Comparison of ENCODE assay signal across 14 cellular contexts in the genomic region with DNA sequence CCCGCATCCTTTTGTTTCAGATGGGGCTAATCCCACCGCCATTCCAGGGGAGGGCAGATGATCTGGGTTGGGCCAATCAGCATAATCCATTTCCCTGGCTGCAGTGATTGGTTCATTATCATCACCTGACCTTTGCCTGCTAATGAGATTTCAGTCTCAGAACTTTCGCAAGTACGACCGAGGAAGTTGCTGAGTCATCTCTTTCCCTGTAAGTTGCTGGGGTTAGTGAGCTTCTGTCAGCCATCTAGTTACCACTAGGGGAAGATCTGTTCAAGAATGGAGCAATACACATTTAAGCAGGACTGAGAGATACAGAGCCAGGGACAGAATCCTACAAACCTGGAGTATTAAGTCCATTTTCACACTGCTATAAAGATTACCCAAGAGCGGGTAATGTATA.
A peak's percentile ranks its signal among the peaks of the same experiment; 100 is the strongest.
DNase-seq lines count a peak whose midpoint lies in the region; ATAC-seq, FAIRE-seq and TF ChIP-seq lines count a peak whose summit lies in the region.
"Had no signal": no experiment of that assay in that cellular context is flagged by ENCODE, and none has a peak within 500 bp of the region (broad histone marks: within the 10 kb centered on the region; RNA-seq: fewer than 3 reads in every experiment).

No MANE protein-coding gene starts in this region.

- H4K8ac ChIP-seq in H1 (ENCODE audit: extremely low read depth, insufficient read depth, low read length): no peak overlapping the region

- H3K36me3 Mint-ChIP-seq in activated naive CD8-positive, alpha-beta T cell treated with anti-CD3 and anti-CD28 coated beads, Interleukin-2, amount 50 U/mL, for 24 hours (ENCODE audit: low read depth): no peaks in the 10 kb centered on the region
- no peaks in the 10 kb centered on the region for H3K36me3 Mint-ChIP-seq in activated naive CD8-positive, alpha-beta T cell treated with anti-CD3 and anti-CD28 coated beads for 36 hours

- no peak overlapping the region for H2BK120ac ChIP-seq in H1 (replicated peaks; ENCODE audit: low read depth, low read length)

- peak overlapping the region; percentile 53; the same call in 1 of the 2 replicates for H3K18ac ChIP-seq in H1 (ENCODE audit: extremely low read depth, low read length)

- no peaks in the 10 kb centered on the region for H3K9me3 Mint-ChIP-seq in activated naive CD8-positive, alpha-beta T cell treated with anti-CD3 and anti-CD28 coated beads, Interleukin-2, amount 50 U/mL, for 24 hours
- H3K9me3 Mint-ChIP-seq in activated naive CD8-positive, alpha-beta T cell treated with anti-CD3 and anti-CD28 coated beads for 36 hours: no peaks in the 10 kb centered on the region

- no peaks in the 10 kb centered on the region for H3K23me2 ChIP-seq in H1 (ENCODE audit: low read depth, low read length)

- TF ChIP-seq EP300 in H1 (IDR thresholded peaks at IDR 0.05; ENCODE audit: borderline replicate concordance in 1 of 2, low read depth in 2 of 2, low read length in 2 of 2): no peak

- no peak overlapping the region for H3K27ac Mint-ChIP-seq in activated naive CD8-positive, alpha-beta T cell treated with anti-CD3 and anti-CD28 coated beads, Interleukin-2, amount 50 U/mL, for 24 hours
- H3K27ac Mint-ChIP-seq in activated naive CD8-positive, alpha-beta T cell treated with anti-CD3 and anti-CD28 coated beads for 36 hours: no peak overlapping the region

- DNase-seq in activated naive CD8-positive, alpha-beta T cell treated with anti-CD3 and anti-CD28 coated beads, Interleukin-2, amount 50 U/mL, for 24 hours: no peak
- no peak for DNase-seq in activated naive CD8-positive, alpha-beta T cell treated with anti-CD3 and anti-CD28 coated beads for 36 hours
- peak; percentile 81 for DNase-seq in NB4 (ENCODE audit: low read depth)
- DNase-seq in H1 (ENCODE audit: low read depth in 1 of 2, low spot score in 2 of 2): peak in 1 of 2 experiments; percentile 47
- no peak for DNase-seq in urothelium cell line (ENCODE audit: low spot score)
- DNase-seq in GM13976 (ENCODE audit: low spot score): no peak
- DNase-seq in stimulated activated CD4-positive, alpha-beta T cell treated with anti-CD3 and anti-CD28 coated beads, Interleukin-4, amount 100 ng/mL, for 24 hours: no peak
- no peak for DNase-seq in NCI-H1930 (lab: John Stamatoyannopoulos, UW)
- DNase-seq: GF-D8, NCI-H526, stomach had no signal

- no peaks in the 10 kb centered on the region for H3K9me3 ChIP-seq in H1 (ENCODE audit: insufficient read depth in 2 of 2, low read depth in 1 of 2, low read length in 1 of 2)
- H3K9me3 ChIP-seq: stomach had no signal

- H4K91ac ChIP-seq in H1 (replicated peaks; ENCODE audit: insufficient read length, low read length): peak overlapping the region; percentile 62

- H3K56ac ChIP-seq in H1 (replicated peaks; ENCODE audit: insufficient read length, low read depth, low read length): no peak overlapping the region

- no peak overlapping the region for H3K14ac ChIP-seq in H1 (ENCODE audit: insufficient read length)

- H2BK15ac ChIP-seq in H1 (ENCODE audit: low read length): no peak overlapping the region

- no peak for TF ChIP-seq POLR2A in NB4 (IDR thresholded peaks at IDR 0.05; ENCODE audit: extremely low read depth, insufficient read length)
- no peak for TF ChIP-seq POLR2A in H1 (IDR thresholded peaks at IDR 0.05; ENCODE audit: control extremely low read depth in 1 of 2, low read depth in 2 of 2, low read length in 2 of 2)

- no peak overlapping the region for H2AK5ac ChIP-seq in H1 (ENCODE audit: low read depth, low read length)

- no peak overlapping the region for H3K23ac ChIP-seq in H1 (ENCODE audit: insufficient read length)

- H3K9ac ChIP-seq in H1 (replicated peaks in 1 of 4; ENCODE audit: extremely low read depth in 1 of 4, low read depth in 3 of 4, low read length in 3 of 4): no peak overlapping the region
- H3K9ac ChIP-seq: BLaER1 treated with 17β-estradiol and CSF1 and Interleukin-3, amounts not matched to agents 10 nM and 100 nM had no signal

- in situ Hi-C loops in GM13976 (cut with MboI; ENCODE audit: low sequenced_read_pairs, unreplicated experiment): no loop called here

- H3K4me3 ChIP-seq in NB4 (ENCODE audit: low read depth, low read length) (no peak overlapping the region), H1 (ENCODE audit: extremely low read depth in 1 of 4, insufficient read depth in 2 of 4, low read depth in 3 of 4, low read length in 4 of 4) (no peak overlapping the region)
- H3K4me3 ChIP-seq: BLaER1 treated with 17β-estradiol and CSF1 and Interleukin-3, amounts not matched to agents 10 nM and 100 nM; cardiac muscle cell; stomach had no signal

- no peak overlapping the region for H4K5ac ChIP-seq in H1 (ENCODE audit: insufficient read length, low read depth, low read length)

- H2BK20ac ChIP-seq in H1 (ENCODE audit: low read length): peak overlapping the region; percentile 68; the same call in 1 of the 2 replicates

- no peaks in the 10 kb centered on the region for H3K79me2 ChIP-seq in H1 (ENCODE audit: control insufficient read depth in 1 of 2, insufficient read depth in 2 of 2, low read length in 2 of 2)

- no peaks in the 10 kb centered on the region for H3K4me1 Mint-ChIP-seq in activated naive CD8-positive, alpha-beta T cell treated with anti-CD3 and anti-CD28 coated beads, Interleukin-2, amount 50 U/mL, for 24 hours
- no peaks in the 10 kb centered on the region for H3K4me1 Mint-ChIP-seq in activated naive CD8-positive, alpha-beta T cell treated with anti-CD3 and anti-CD28 coated beads for 36 hours

- no peaks in the 10 kb centered on the region for H4K20me1 ChIP-seq in H1 (replicated peaks in 1 of 2; ENCODE audit: control insufficient read depth in 1 of 2, insufficient read depth in 2 of 2, low read length in 2 of 2)
- H4K20me1 ChIP-seq: BLaER1 treated with 17β-estradiol and CSF1 and Interleukin-3, amounts not matched to agents 10 nM and 100 nM had no signal

- peak in 1 of 2 experiments; percentile 9; a peak in 2 of 4 replicates for TF ChIP-seq RAD21 in H1 (IDR thresholded peaks at IDR 0.05 in 1 of 2, conservative IDR thresholded peaks at IDR 0.05 in 1 of 2; ENCODE audit: low read depth in 2 of 2, low read length in 2 of 2)

- 91% methylated on average over 6 of the region's 6 CpGs; no CpG with 5 or more reads in 1 of the 2 experiments for WGBS in H1 (ENCODE audit: extremely low coverage in 1 of 2, insufficient coverage in 1 of 2, insufficient read length in 1 of 2, insufficient replicate concordance in 2 of 2, low coverage in 1 of 2, low lambda C conversion rate in 2 of 2, missing lambda C conversion rate in 1 of 2), 2 experiments

- H2BK5ac ChIP-seq in H1 (ENCODE audit: low read depth, low read length): no peak overlapping the region; the same call in 1 of the 2 replicates

- FAIRE-seq in H1 (lab: Jason Lieb, UNC) (peak; percentile 91), urothelium cell line (lab: Jason Lieb, UNC) (peak; percentile 30)
- FAIRE-seq: frontal cortex had no signal

- no peaks in the 10 kb centered on the region; a peak in 1 of 7 replicates for H3K27me3 ChIP-seq in H1 (replicated peaks in 1 of 4; ENCODE audit: control insufficient read depth in 3 of 4, extremely low read depth in 1 of 4, insufficient read depth in 3 of 4, low read length in 3 of 4)
- H3K27me3 ChIP-seq: BLaER1 treated with 17β-estradiol and CSF1 and Interleukin-3, amounts not matched to agents 10 nM and 100 nM had no signal

- H3K4me2 ChIP-seq in H1 (ENCODE audit: insufficient read depth in 1 of 2, low read depth in 2 of 2, low read length in 2 of 2): no peak overlapping the region
- H3K4me2 ChIP-seq: BLaER1 treated with 17β-estradiol and CSF1 and Interleukin-3, amounts not matched to agents 10 nM and 100 nM had no signal

- ATAC-seq in activated naive CD8-positive, alpha-beta T cell treated with anti-CD3 and anti-CD28 coated beads, Interleukin-2, amount 50 U/mL, for 24 hours: peak; percentile 28

- H3K79me1 ChIP-seq in H1 (ENCODE audit: low read depth, low read length): no peaks in the 10 kb centered on the region

- no peak overlapping the region for H3K4me3 Mint-ChIP-seq in activated naive CD8-positive, alpha-beta T cell treated with anti-CD3 and anti-CD28 coated beads, Interleukin-2, amount 50 U/mL, for 24 hours
- H3K4me3 Mint-ChIP-seq in activated naive CD8-positive, alpha-beta T cell treated with anti-CD3 and anti-CD28 coated beads for 36 hours: no peak overlapping the region

- no peak overlapping the region for H3K4ac ChIP-seq in H1 (replicated peaks; ENCODE audit: insufficient read length, low read depth, low read length)

- H2AFZ ChIP-seq in H1 (ENCODE audit: low read length): peak overlapping the region; percentile 81

- no peak for TF ChIP-seq CTCF in NB4 (IDR thresholded peaks at IDR 0.05; ENCODE audit: low read depth, low read length)
- TF ChIP-seq CTCF in H1 (IDR thresholded peaks at IDR 0.05; ENCODE audit: control extremely low read depth in 1 of 3, insufficient read depth in 1 of 3, low read depth in 1 of 3, low read length in 3 of 3): peak in 2 of 3 experiments; percentile 27 to 42; a peak in 2 of 4 replicates
- no peak for TF ChIP-seq CTCF in GM13976 (IDR thresholded peaks at IDR 0.05; ENCODE audit: borderline replicate concordance, control extremely low read depth, extremely low read depth, insufficient read depth, missing control alignments)

- no peak overlapping the region for H2BK12ac ChIP-seq in H1 (ENCODE audit: low read depth, low read length)

- no peaks in the 10 kb centered on the region for H3K36me3 ChIP-seq in H1 (ENCODE audit: control insufficient read depth in 2 of 4, insufficient read depth in 4 of 4, low read length in 3 of 4)
- H3K36me3 ChIP-seq: BLaER1 treated with 17β-estradiol and CSF1 and Interleukin-3, amounts not matched to agents 10 nM and 100 nM; cardiac muscle cell; stomach had no signal

- H3K27me3 Mint-ChIP-seq in activated naive CD8-positive, alpha-beta T cell treated with anti-CD3 and anti-CD28 coated beads, Interleukin-2, amount 50 U/mL, for 24 hours: peaks cover 22% of the 10 kb centered on the region
- peaks cover 41% of the 10 kb centered on the region for H3K27me3 Mint-ChIP-seq in activated naive CD8-positive, alpha-beta T cell treated with anti-CD3 and anti-CD28 coated beads for 36 hours

- H3K27ac ChIP-seq in H1 (ENCODE audit: low read depth, low read length): no peak overlapping the region
- H3K27ac ChIP-seq: BLaER1 treated with 17β-estradiol and CSF1 and Interleukin-3, amounts not matched to agents 10 nM and 100 nM; cardiac muscle cell; stomach had no signal

- CTCF ChIA-PET in H1 (lab: Charles Lee; ENCODE audit: partially characterized antibody): interaction anchor here (0.6 to 1.7 kb wide), 12 partner anchors 9 to 1232 kb away, joined by 3 to 6 read pairs (median 4); no protein-coding TSS in a partner anchor

- H3K4me1 ChIP-seq in H1 (replicated peaks in 1 of 4; ENCODE audit: control insufficient read depth in 3 of 4, insufficient read depth in 4 of 4, low read length in 3 of 4): no peaks in the 10 kb centered on the region
- H3K4me1 ChIP-seq: BLaER1 treated with 17β-estradiol and CSF1 and Interleukin-3, amounts not matched to agents 10 nM and 100 nM; stomach had no signal

- POLR2A ChIA-PET in H1 (lab: Charles Lee; ENCODE audit: partially characterized antibody): no interaction called here

Comparison
In these comparisons a context has a peak if more than half of its experiments do, and no peak if none do; other contexts are left out.
1. CTCF ChIP-seq: peak in H1 (2 of 3); none in NB4 (single experiment) and GM13976 (single experiment).